1 cellular context compared by ENCODE assay signal in genomic region chr3:15875016-15875689, GRCh38.
TF ChIP-seq lines count a peak whose summit lies in the region.

No MANE protein-coding gene starts in this region.

TF ChIP-seq in K562, 482 proteins besides CTCF, POLR2A, EP300 and RAD21 (continued from another document):
- TF ChIP-seq ATF3 (IDR thresholded peaks at IDR 0.05) (peak; percentile 77), ATF3 (CRISPR knock-in tag; conservative IDR thresholded peaks at IDR 0.05) (no peak), TBL1XR1 (IDR thresholded peaks at IDR 0.05; ENCODE audit: low read length in 2 of 2) (no peak), SP1 (CRISPR knock-in tag; IDR thresholded peaks at IDR 0.05) (no peak), PRDM10 (IDR thresholded peaks at IDR 0.05; ENCODE audit: partially characterized antibody) (no peak), EZH2 (IDR thresholded peaks at IDR 0.05; ENCODE audit: borderline replicate concordance, low read depth, low read length) (no peak), TOE1 (IDR thresholded peaks at IDR 0.05; ENCODE audit: borderline replicate concordance) (no peak), TOE1 (CRISPR knock-in tag; IDR thresholded peaks at IDR 0.05; ENCODE audit: borderline replicate concordance, low read depth) (no peak), TAF9B (IDR thresholded peaks at IDR 0.05; ENCODE audit: partially characterized antibody) (no peak), KAT7 (CRISPR knock-in tag; IDR thresholded peaks at IDR 0.05; ENCODE audit: borderline replicate concordance) (no peak), JUND (IDR thresholded peaks at IDR 0.05; ENCODE audit: borderline replicate concordance, low read depth, low read length) (peak; percentile 84), JUND (tag; IDR thresholded peaks at IDR 0.05; ENCODE audit: borderline replicate concordance, low read depth, low read length) (peak; percentile 65; the same call in 2 of the 3 replicates), TBP (optimal IDR thresholded peaks at IDR 0.05; ENCODE audit: low read depth, low read length) (no peak), FOSL1 (tag; conservative IDR thresholded peaks at IDR 0.05) (peak; percentile 92), ZC3H4 (CRISPR knock-in tag; IDR thresholded peaks at IDR 0.05; ENCODE audit: borderline replicate concordance) (no peak), ZBTB49 (CRISPR knock-in tag; IDR thresholded peaks at IDR 0.05; ENCODE audit: borderline replicate concordance) (no peak), PCBP2 (IDR thresholded peaks at IDR 0.05; ENCODE audit: low read depth, low read length, poor library complexity, severe bottlenecking) (no peak), VEZF1 (CRISPR knock-in tag; IDR thresholded peaks at IDR 0.05) (0 out of 2 replicates have a peak, but pooled peaks have one; percentile 9), PBX2 (CRISPR knock-in tag; IDR thresholded peaks at IDR 0.05; ENCODE audit: low read depth) (no peak), PBX2 (tag; conservative IDR thresholded peaks at IDR 0.05; ENCODE audit: low read depth) (peak; percentile 33; the same call in 1 of the 2 replicates), ZNF133 (CRISPR knock-in tag; IDR thresholded peaks at IDR 0.05) (no peak), ZSCAN32 (CRISPR knock-in tag; IDR thresholded peaks at IDR 0.05) (no peak), HOXB6 (CRISPR knock-in tag; IDR thresholded peaks at IDR 0.05; ENCODE audit: borderline replicate concordance) (no peak), RUNX1 (IDR thresholded peaks at IDR 0.05; ENCODE audit: low read depth) (no peak), ZBTB17 (CRISPR knock-in tag; IDR thresholded peaks at IDR 0.05) (peak; percentile 42; the same call in 1 of the 2 replicates), ZFP36 (IDR thresholded peaks at IDR 0.05; ENCODE audit: low read depth, low read length, partially characterized antibody) (no peak), ZBTB33 (CRISPR knock-in tag; IDR thresholded peaks at IDR 0.05) (no peak), NKRF (IDR thresholded peaks at IDR 0.05; ENCODE audit: borderline replicate concordance) (no peak), JUN (IDR thresholded peaks at IDR 0.05; ENCODE audit: borderline replicate concordance, low read depth, low read length) (peak; percentile 78; the same call in 1 of the 2 replicates), JUN (CRISPR knock-in tag; IDR thresholded peaks at IDR 0.05; ENCODE audit: borderline replicate concordance) (no peak), DPF2 (IDR thresholded peaks at IDR 0.05) (peak; percentile 44; the same call in 1 of the 2 replicates), MEIS2 (IDR thresholded peaks at IDR 0.05; ENCODE audit: partially characterized antibody) (peak; percentile 87), ZNF592 (IDR thresholded peaks at IDR 0.05) (no peak), FOXJ2 (tag; IDR thresholded peaks at IDR 0.05) (0 out of 2 replicates have a peak, but pooled peaks have one; percentile 11), ZNF165 (CRISPR knock-in tag; IDR thresholded peaks at IDR 0.05; ENCODE audit: borderline replicate concordance) (no peak), NUFIP1 (IDR thresholded peaks at IDR 0.05; ENCODE audit: partially characterized antibody) (peak; percentile 33), PKNOX1 (IDR thresholded peaks at IDR 0.05) (peak; percentile 20; the same call in 1 of the 2 replicates), EP400 (IDR thresholded peaks at IDR 0.05) (no peak), NCOA1 (IDR thresholded peaks at IDR 0.05; ENCODE audit: low read depth) (no peak), MEF2D (tag; conservative IDR thresholded peaks at IDR 0.05; ENCODE audit: low read depth) (no peak)
